16 cellular contexts compared by ENCODE assay signal in genomic region chr15:27820232-27820631, GRCh38.
DNase-seq lines count a peak whose midpoint lies in the region; ATAC-seq, FAIRE-seq and TF ChIP-seq lines count a peak whose summit lies in the region.
"Had no signal": no experiment of that assay in that cellular context is flagged by ENCODE, and none has a peak within 500 bp of the region (broad histone marks: within the 10 kb centered on the region; RNA-seq: fewer than 3 reads in every experiment).

No MANE protein-coding gene starts in this region.

- POLR2A ChIA-PET in HepG2 (lab: Yijun Ruan, JAX): no interaction called here

- H3K79me2 ChIP-seq in HepG2 (ENCODE audit: insufficient read depth, low read length): no peaks in the 10 kb centered on the region

- H3K27me3 ChIP-seq in HepG2 (ENCODE audit: control insufficient read depth in 1 of 2, insufficient read depth in 2 of 2, low read length in 2 of 2) (no peaks in the 10 kb centered on the region; a peak in 1 of 5 replicates), right lobe of liver (no peaks in the 10 kb centered on the region), dorsolateral prefrontal cortex (no peaks in the 10 kb centered on the region)
- H3K27me3 ChIP-seq: neutrophil, SJCRH30 had no signal

- in situ Hi-C loops in HepG2 (cut with HindIII; ENCODE audit: extremely low pct_ligation_motif_present, low pct_unique_long_range_greater_than_20kb): no loop called here

- 11% methylated on average over 6 of the region's 7 CpGs for WGBS in HepG2 (ENCODE audit: low lambda C conversion rate)
- WGBS in right lobe of liver (ENCODE audit: insufficient coverage, low coverage, low lambda C conversion rate, missing lambda C conversion rate): 56% methylated on average over 7 of the region's 7 CpGs

- ATAC-seq in HepG2 (no peak), right lobe of liver (no peak)

- TF ChIP-seq CTCF in HepG2 (CRISPR knock-in tag; IDR thresholded peaks at IDR 0.05): no peak
- no peak for TF ChIP-seq CTCF in right lobe of liver (IDR thresholded peaks at IDR 0.05)
- no peak for TF ChIP-seq CTCF in chondrocyte (IDR thresholded peaks at IDR 0.05)
- no peak for TF ChIP-seq CTCF in dorsolateral prefrontal cortex (IDR thresholded peaks at IDR 0.05 in 54 of 56, conservative IDR thresholded peaks at IDR 0.05 in 2 of 56; ENCODE audit: low read depth in 1 of 56, partially characterized antibody in 56 of 56)

- peaks cover 9% of the 10 kb centered on the region for H3K4me1 Mint-ChIP-seq in chondrocyte (ENCODE audit: low read depth)
- H3K4me1 Mint-ChIP-seq: activated naive CD4-positive, alpha-beta T cell treated with anti-CD3 and anti-CD28 coated beads, Interleukin-2, amount 50 U/mL, for 24 hours had no signal

- H3K27ac ChIP-seq in HepG2 (ENCODE audit: extremely low read length, insufficient read depth, low read length): no peak overlapping the region
- H3K27ac ChIP-seq in right lobe of liver: no peak overlapping the region
- no peak overlapping the region for H3K27ac ChIP-seq in dorsolateral prefrontal cortex
- H3K27ac ChIP-seq: neutrophil, SJCRH30 had no signal

- TF ChIP-seq POLR2A in HepG2 (IDR thresholded peaks at IDR 0.05; ENCODE audit: insufficient read depth in 1 of 2, low read depth in 2 of 2, low read length in 2 of 2) (no peak), right lobe of liver (IDR thresholded peaks at IDR 0.05) (no peak)

- H3K27ac Mint-ChIP-seq in chondrocyte (ENCODE audit: unreplicated experiment): peak overlapping the region; percentile 79
- H3K27ac Mint-ChIP-seq: activated naive CD4-positive, alpha-beta T cell treated with anti-CD3 and anti-CD28 coated beads, Interleukin-2, amount 50 U/mL, for 24 hours; CD4-positive, alpha-beta T cell had no signal

- H3K36me3 ChIP-seq in HepG2 (replicated peaks in 1 of 2; ENCODE audit: control insufficient read depth in 1 of 2, insufficient read depth in 2 of 2, low read length in 2 of 2): no peaks in the 10 kb centered on the region
- H3K36me3 ChIP-seq in right lobe of liver: no peaks in the 10 kb centered on the region
- H3K36me3 ChIP-seq: neutrophil, SJCRH30 had no signal

- no peak for TF ChIP-seq EP300 in HepG2 (IDR thresholded peaks at IDR 0.05; ENCODE audit: low read depth in 2 of 2, low read length in 2 of 2)
- TF ChIP-seq EP300 in HepG2 (CRISPR knock-in tag; IDR thresholded peaks at IDR 0.05; ENCODE audit: borderline replicate concordance): no peak

- H4K20me1 ChIP-seq in HepG2 (ENCODE audit: insufficient read depth, low read length): no peaks in the 10 kb centered on the region

- H3K9me3 ChIP-seq in HepG2 (ENCODE audit: low read length) (peaks cover 12% of the 10 kb centered on the region), right lobe of liver (no peaks in the 10 kb centered on the region)
- H3K9me3 ChIP-seq: neutrophil, SJCRH30 had no signal

- H3K4me3 Mint-ChIP-seq in chondrocyte (ENCODE audit: unreplicated experiment): no peak overlapping the region
- H3K4me3 Mint-ChIP-seq: activated naive CD4-positive, alpha-beta T cell treated with anti-CD3 and anti-CD28 coated beads, Interleukin-2, amount 50 U/mL, for 24 hours; CD4-positive, alpha-beta T cell had no signal

- H3K4me1 ChIP-seq in HepG2 (ENCODE audit: insufficient read depth, low read length) (no peaks in the 10 kb centered on the region), right lobe of liver (no peaks in the 10 kb centered on the region)
- H3K4me1 ChIP-seq: SJCRH30 had no signal

- H2AFZ ChIP-seq in HepG2 (ENCODE audit: low read length): no peak overlapping the region

- intact Hi-C loops in HepG2 (cut with micrococcal nuclease; ENCODE audit: unreplicated experiment) (no loop called here), right lobe of liver (cut with DNase I) (no loop called here), dorsolateral prefrontal cortex (cut with DNase I) (no loop called here)

- no TSS peak for BruUV-seq in HepG2 (replicated peaks; lab: Mats Ljungman, UMichigan)

- H3K4me2 ChIP-seq in HepG2 (ENCODE audit: low read depth, low read length): no peak overlapping the region

- CTCF ChIA-PET in HepG2 (lab: Yijun Ruan, JAX; ENCODE audit: low intra/inter-chr PET ratio, low total read pairs): no interaction called here

- peaks cover 4% of the 10 kb centered on the region for H3K9me3 Mint-ChIP-seq in chondrocyte (ENCODE audit: low read depth)

- TF ChIP-seq RAD21 in HepG2 (CRISPR knock-in tag; IDR thresholded peaks at IDR 0.05): no peak

- no peak overlapping the region for H3K9ac ChIP-seq in HepG2 (ENCODE audit: insufficient read depth, low read depth, low read length)

- DNase-seq in HepG2 (ENCODE audit: low spot score) (no peak), right lobe of liver (no peak), OCI-M1 (lab: John Stamatoyannopoulos, UW) (peak; percentile 42), chondrocyte (ENCODE audit: low spot score) (no peak), cerebellar cortex (ENCODE audit: low spot score) (no peak), dorsolateral prefrontal cortex (no peak), NCI-H2227 (lab: John Stamatoyannopoulos, UW; ENCODE audit: unreplicated experiment) (no peak), anterior cingulate cortex (lab: John Stamatoyannopoulos, UW) (no peak)
- DNase-seq: activated CD4-positive, alpha-beta T cell treated with anti-CD3 and anti-CD28 coated beads for 4 hours; CD4-positive, alpha-beta T cell; EL; hippocampal formation; NCI-H2081; SJCRH30 had no signal

- H3K27me3 Mint-ChIP-seq in chondrocyte (ENCODE audit: low read depth): no peaks in the 10 kb centered on the region
- H3K27me3 Mint-ChIP-seq: activated naive CD4-positive, alpha-beta T cell treated with anti-CD3 and anti-CD28 coated beads, Interleukin-2, amount 50 U/mL, for 24 hours; CD4-positive, alpha-beta T cell had no signal

- H3K36me3 Mint-ChIP-seq in chondrocyte (ENCODE audit: low read depth): peaks cover 2% of the 10 kb centered on the region
- H3K36me3 Mint-ChIP-seq: activated naive CD4-positive, alpha-beta T cell treated with anti-CD3 and anti-CD28 coated beads, Interleukin-2, amount 50 U/mL, for 24 hours had no signal

- no peak for FAIRE-seq in HepG2 (lab: Jason Lieb, UNC)

- no peak overlapping the region for H3K4me3 ChIP-seq in HepG2 (replicated peaks in 1 of 3; ENCODE audit: insufficient read depth in 1 of 3, low read depth in 2 of 3, low read length in 3 of 3)
- no peak overlapping the region for H3K4me3 ChIP-seq in right lobe of liver
- H3K4me3 ChIP-seq in dorsolateral prefrontal cortex: no peak overlapping the region
- H3K4me3 ChIP-seq: SJCRH30 had no signal

TF ChIP-seq in HepG2, 621 proteins besides CTCF, POLR2A, EP300 and RAD21:
- TF ChIP-seq GABPA (IDR thresholded peaks at IDR 0.05; ENCODE audit: low read depth, low read length): no peak
- TF ChIP-seq GABPA (CRISPR knock-in tag; IDR thresholded peaks at IDR 0.05; ENCODE audit: low read depth): no peak
- TF ChIP-seq FOSL2 (CRISPR knock-in tag; IDR thresholded peaks at IDR 0.05): peak; percentile 44
- TF ChIP-seq CREB1 (IDR thresholded peaks at IDR 0.05): 0 out of 2 replicates have a peak, but pooled peaks have one; percentile 30
- TF ChIP-seq CREB1 (CRISPR knock-in tag; IDR thresholded peaks at IDR 0.05): no peak
- no peak for TF ChIP-seq HOXA3 (CRISPR knock-in tag; IDR thresholded peaks at IDR 0.05)
- TF ChIP-seq ZSCAN25 (CRISPR knock-in tag; IDR thresholded peaks at IDR 0.05): no peak
- TF ChIP-seq MAFK (conservative IDR thresholded peaks at IDR 0.05 in 1 of 2, IDR thresholded peaks at IDR 0.05 in 1 of 2; ENCODE audit: low read length in 2 of 2): peak; percentile 74 to 84
- TF ChIP-seq MAFF (IDR thresholded peaks at IDR 0.05; ENCODE audit: low read depth, low read length): peak; percentile 75
- TF ChIP-seq MED1 (CRISPR knock-in tag; IDR thresholded peaks at IDR 0.05): no peak
